8 cellular contexts compared by ENCODE assay signal in genomic region chr17:17837966-17838962, GRCh38. TPM values are rescaled to one million over a fixed set of nuclear protein-coding genes. Genes with fewer than 3 reads are reported as not detected.
DNase-seq lines count a peak whose midpoint lies in the region; ATAC-seq and TF ChIP-seq lines count a peak whose summit lies in the region.

No MANE protein-coding gene starts in this region.

- H3K36me3 Mint-ChIP-seq in neural progenitor cell: peaks cover 2% of the 10 kb centered on the region

- H3K4me1 Mint-ChIP-seq in neural progenitor cell: peaks cover 63% of the 10 kb centered on the region

- H3K9ac ChIP-seq in BLaER1 treated with 17β-estradiol and CSF1 and Interleukin-3, amounts not matched to agents 10 nM and 100 nM: peak overlapping the region; percentile 99 to 100 (median 100)
- H3K9ac ChIP-seq in SK-N-MC (ENCODE audit: insufficient read length): peak overlapping the region; percentile 98
- no peak overlapping the region for H3K9ac ChIP-seq in neural progenitor cell

- no peaks in the 10 kb centered on the region for H3K9me3 ChIP-seq in BLaER1 treated with 17β-estradiol and CSF1 and Interleukin-3, amounts not matched to agents 10 nM and 100 nM (replicated peaks in 1 of 11)
- H3K9me3 ChIP-seq in SK-N-MC (ENCODE audit: low read depth, low read length) (no peaks in the 10 kb centered on the region), neural progenitor cell (ENCODE audit: low read depth) (no peaks in the 10 kb centered on the region)

- H3K4me3 Mint-ChIP-seq in neural progenitor cell: peak overlapping the region; percentile 93

- H3K4me3 ChIP-seq in BLaER1 treated with 17β-estradiol and CSF1 and Interleukin-3, amounts not matched to agents 10 nM and 100 nM: peak overlapping the region; percentile 80 to 99 (median 94); a peak in 17 of 20 replicates
- H3K4me3 ChIP-seq in SK-N-MC (peak overlapping the region; percentile 32; the same call in 1 of the 2 replicates), fibroblast of mammary gland (ENCODE audit: control insufficient read depth, low read depth, low read length) (no peak overlapping the region), neural progenitor cell (no peak overlapping the region)

- peaks cover 28% of the 10 kb centered on the region for H3K79me2 ChIP-seq in neural progenitor cell (ENCODE audit: low read depth)

- no peaks in the 10 kb centered on the region for H3K27me3 ChIP-seq in BLaER1 treated with 17β-estradiol and CSF1 and Interleukin-3, amounts not matched to agents 10 nM and 100 nM
- no peaks in the 10 kb centered on the region for H3K27me3 ChIP-seq in neural progenitor cell

- H4K20me1 ChIP-seq in BLaER1 treated with 17β-estradiol and CSF1 and Interleukin-3, amounts not matched to agents 10 nM and 100 nM: peaks cover 12 to 27% (median 26%) of the 10 kb centered on the region in 11 experiments; a peak in 18 of 22 replicates
- H4K20me1 ChIP-seq in neural progenitor cell (ENCODE audit: low read depth): peaks cover 28% of the 10 kb centered on the region

- peaks cover 0 to 18% (median 7%) of the 10 kb centered on the region in 11 experiments; a peak in 8 of 22 replicates for H3K36me3 ChIP-seq in BLaER1 treated with 17β-estradiol and CSF1 and Interleukin-3, amounts not matched to agents 10 nM and 100 nM
- peaks cover 6% of the 10 kb centered on the region; the same call in 1 of the 2 replicates for H3K36me3 ChIP-seq in SK-N-MC (ENCODE audit: insufficient read depth, low read length)
- H3K36me3 ChIP-seq in neural progenitor cell: no peaks in the 10 kb centered on the region

- peaks cover 48% of the 10 kb centered on the region for H3F3A ChIP-seq in neural progenitor cell (ENCODE audit: low read depth)

- DNase-seq in HUDEP-2 (lab: John Stamatoyannopoulos, UW; ENCODE audit: unreplicated experiment in 76 of 76) (peak in 47 of 76 experiments; percentile 18 to 72 (median 46)), SK-N-MC (ENCODE audit: low read depth, low spot score) (no peak), fibroblast of mammary gland (ENCODE audit: low read depth) (peak; percentile 71), neural progenitor cell (ENCODE audit: low spot score) (peak; percentile 41), dedifferentiated amniotic fluid mesenchymal stem cell (ENCODE audit: extremely low spot score) (no peak), T1000 (lab: John Stamatoyannopoulos, UW) (no peak)

- peaks cover 5% of the 10 kb centered on the region for H3K27me3 Mint-ChIP-seq in neural progenitor cell (ENCODE audit: insufficient read depth, low read depth)

- no peak for ATAC-seq in HG03565 (IDR thresholded peaks at IDR 0.05; ENCODE audit: unreplicated experiment)

- peak overlapping the region; percentile 96 to 100 (median 99) for H3K27ac ChIP-seq in BLaER1 treated with 17β-estradiol and CSF1 and Interleukin-3, amounts not matched to agents 10 nM and 100 nM
- H3K27ac ChIP-seq in SK-N-MC: peak overlapping the region; percentile 94
- H3K27ac ChIP-seq in neural progenitor cell: peak overlapping the region; percentile 93

- H3K4me2 ChIP-seq in BLaER1 treated with 17β-estradiol and CSF1 and Interleukin-3, amounts not matched to agents 10 nM and 100 nM: peak overlapping the region; percentile 93 to 100 (median 99)
- peak overlapping the region; percentile 76 for H3K4me2 ChIP-seq in neural progenitor cell

- peak overlapping the region; percentile 37 for H3K27ac Mint-ChIP-seq in neural progenitor cell

- peaks cover 76 to 91% (median 87%) of the 10 kb centered on the region in 10 experiments for H3K4me1 ChIP-seq in BLaER1 treated with 17β-estradiol and CSF1 and Interleukin-3, amounts not matched to agents 10 nM and 100 nM
- peaks cover 42% of the 10 kb centered on the region for H3K4me1 ChIP-seq in neural progenitor cell

- no peaks in the 10 kb centered on the region for H3K9me3 Mint-ChIP-seq in neural progenitor cell

- no peak for TF ChIP-seq CTCF in fibroblast of mammary gland (conservative IDR thresholded peaks at IDR 0.05; ENCODE audit: control insufficient read depth, insufficient read depth, low read depth, low read length)
- TF ChIP-seq CTCF in neural progenitor cell (IDR thresholded peaks at IDR 0.05): no peak

- no peak overlapping the region for H2AFZ ChIP-seq in neural progenitor cell (replicated peaks)

RNA-seq across cellular contexts. Expression of gene SREBF1, which starts 1.5 kb away (rescaled TPM):
- 12.7 and 41.0 TPM in 2 replicates for total RNA-seq in neural progenitor cell (ENCODE audit: low replicate concordance)

Comparison
In these comparisons a context has a peak if more than half of its experiments do, and no peak if none do; other contexts are left out.
1. H3K4me3 ChIP-seq: peak in BLaER1 treated with 17β-estradiol and CSF1 and Interleukin-3, amounts not matched to agents 10 nM and 100 nM (10 of 10) and SK-N-MC (single experiment); none in fibroblast of mammary gland (single experiment) and neural progenitor cell (single experiment).
2. DNase-seq: peak in HUDEP-2 (47 of 76), fibroblast of mammary gland (single experiment) and neural progenitor cell (single experiment); none in SK-N-MC (single experiment), dedifferentiated amniotic fluid mesenchymal stem cell (single experiment) and T1000 (single experiment).
3. Peak in every context shown above with its lines, with median percentiles within 50 percentile points of each other: H3K27ac ChIP-seq.